8 cellular contexts compared by ENCODE assay signal in genomic region chr5:1799110-1799601, GRCh38. TPM values are rescaled to one million over a fixed set of nuclear protein-coding genes. Genes with fewer than 3 reads are reported as not detected.
DNase-seq lines count a peak whose midpoint lies in the region; ATAC-seq and TF ChIP-seq lines count a peak whose summit lies in the region.

No MANE protein-coding gene starts in this region.

- peak overlapping the region; percentile 90 for H3K9ac ChIP-seq in mesendoderm (ENCODE audit: low read length)

- H3K4ac ChIP-seq in mesendoderm (ENCODE audit: low read depth, low read length), result peak overlapping the region; percentile 94

- DNase-seq in A673 (ENCODE audit: low spot score) (no peak), GM13977 (ENCODE audit: low spot score) (peak; percentile 56), SJSA1 (ENCODE audit: low read depth in 1 of 2, low spot score in 2 of 2) (peak in 1 of 2 experiments; percentile 37), mesendoderm (peak; percentile 36), tibial artery (peak in 1 of 2 donors; percentile 20)
- DNase-seq in NK-92 treated with Interleukin-12 subunit alpha and Interleukin-12 subunit beta, amount 100 ng/mL, for 24 hours (lab: John Stamatoyannopoulos, UW), result no peak

- POLR2A ChIA-PET in A673 (lab: Charles Lee; ENCODE audit: low non-redundant PET), result no interaction called here

- H3K79me1 ChIP-seq in mesendoderm (ENCODE audit: low read length), result peaks cover 25% of the 10 kb centered on the region

- WGBS in ectodermal cell, 2 experiments, result 1 to 2% methylated on average over 35 of the region's 35 CpGs
- no CpG with 5 or more reads among the region's 35 CpGs for WGBS in mesendoderm (ENCODE audit: extremely low coverage, insufficient coverage, low lambda C conversion rate)

- peaks cover 40% of the 10 kb centered on the region for H3K36me3 ChIP-seq in A673 (ENCODE audit: insufficient read depth, low read length, poor library complexity, severe bottlenecking)
- peaks cover 61% of the 10 kb centered on the region for H3K36me3 ChIP-seq in SJSA1
- peaks cover 26% of the 10 kb centered on the region for H3K36me3 ChIP-seq in ectodermal cell (ENCODE audit: control insufficient read depth, insufficient read depth, low read length)
- peaks cover 13% of the 10 kb centered on the region for H3K36me3 ChIP-seq in mesendoderm (ENCODE audit: control insufficient read depth, insufficient read depth, low read length)
- peaks cover 30 to 49% (median 30%) of the 10 kb centered on the region in 3 donors for H3K36me3 ChIP-seq in tibial artery

- peak; percentile 16 for ATAC-seq in HG02973 (IDR thresholded peaks at IDR 0.05; ENCODE audit: unreplicated experiment)

- H3K23ac ChIP-seq in mesendoderm (ENCODE audit: low read length), result no peak overlapping the region

- H3K4me3 ChIP-seq in A673 (ENCODE audit: low read depth, low read length, poor library complexity, severe bottlenecking) (peak overlapping the region; percentile 74), SJSA1 (peak overlapping the region; percentile 92), ectodermal cell (ENCODE audit: insufficient read depth, low read depth, low read length) (peak overlapping the region; percentile 93), mesendoderm (ENCODE audit: low read length) (peak overlapping the region; percentile 74), tibial artery (peak overlapping the region; percentile 58 to 83)

- no peak overlapping the region for H4K8ac ChIP-seq in mesendoderm (ENCODE audit: low read depth, low read length)

- TF ChIP-seq CTCF in A673 (conservative IDR thresholded peaks at IDR 0.05; ENCODE audit: low read depth, low read length) (no peak), GM13977 (IDR thresholded peaks at IDR 0.05; ENCODE audit: extremely low read depth, insufficient read depth, missing control alignments) (peak; percentile 16), tibial artery (IDR thresholded peaks at IDR 0.05) (no peak)

- H3K27ac ChIP-seq in A673 (ENCODE audit: low read depth, low read length, poor library complexity, severe bottlenecking) (peak overlapping the region; percentile 76), SJSA1 (peak overlapping the region; percentile 76), ectodermal cell (ENCODE audit: insufficient read depth, low read depth, low read length, poor library complexity, severe bottlenecking) (no peak overlapping the region), mesendoderm (ENCODE audit: low read depth, low read length) (no peak overlapping the region), tibial artery (peak overlapping the region; percentile 58 to 81)

- no peak overlapping the region for H2BK120ac ChIP-seq in mesendoderm (ENCODE audit: low read depth, low read length)

- CTCF ChIA-PET in A673 (lab: Charles Lee), result no interaction called here

- H3K4me2 ChIP-seq in mesendoderm (ENCODE audit: low read length), result peak overlapping the region; percentile 97

- peak overlapping the region; percentile 10 for H3K18ac ChIP-seq in mesendoderm (ENCODE audit: low read length)

- no peaks in the 10 kb centered on the region for H3K9me3 ChIP-seq in A673 (ENCODE audit: low read depth, low read length, poor library complexity, severe bottlenecking)
- peaks cover 5% of the 10 kb centered on the region; the same call in 1 of the 2 replicates for H3K9me3 ChIP-seq in SJSA1 (replicated peaks)
- H3K9me3 ChIP-seq in ectodermal cell (ENCODE audit: control insufficient read depth, low read length), result no peaks in the 10 kb centered on the region
- no peaks in the 10 kb centered on the region for H3K9me3 ChIP-seq in tibial artery

- no TSS peak for BruUV-seq in A673 (replicated peaks; lab: Mats Ljungman, UMichigan)

- H2AK5ac ChIP-seq in mesendoderm (ENCODE audit: low read length), result no peak overlapping the region

- no peak overlapping the region for H4K5ac ChIP-seq in mesendoderm (ENCODE audit: low read length)

- no peak overlapping the region for H2BK15ac ChIP-seq in mesendoderm (replicated peaks; ENCODE audit: low read depth)

- H3K4me1 ChIP-seq in A673 (ENCODE audit: insufficient read depth, low read length, poor library complexity, severe bottlenecking), result peaks cover 23% of the 10 kb centered on the region
- peaks cover 34% of the 10 kb centered on the region for H3K4me1 ChIP-seq in SJSA1 (replicated peaks)
- peaks cover 9% of the 10 kb centered on the region for H3K4me1 ChIP-seq in ectodermal cell (ENCODE audit: control insufficient read depth, insufficient read depth, low read length)
- H3K4me1 ChIP-seq in mesendoderm (ENCODE audit: control insufficient read depth, low read depth, low read length), result peaks cover 3% of the 10 kb centered on the region
- peaks cover 0 to 32% (median 17%) of the 10 kb centered on the region in 4 donors for H3K4me1 ChIP-seq in tibial artery

- H3K56ac ChIP-seq in mesendoderm (ENCODE audit: low read length), result peak overlapping the region; percentile 97

- no peaks in the 10 kb centered on the region for H3K27me3 ChIP-seq in A673 (replicated peaks; ENCODE audit: insufficient read depth, low read depth, low read length, poor library complexity)
- H3K27me3 ChIP-seq in SJSA1 (replicated peaks), result no peaks in the 10 kb centered on the region
- no peaks in the 10 kb centered on the region for H3K27me3 ChIP-seq in ectodermal cell (ENCODE audit: control insufficient read depth, insufficient read depth, low read length, poor library complexity, severe bottlenecking)
- H3K27me3 ChIP-seq in mesendoderm (ENCODE audit: insufficient read depth, low read length, poor library complexity), result no peaks in the 10 kb centered on the region
- no peaks in the 10 kb centered on the region for H3K27me3 ChIP-seq in tibial artery

- intact Hi-C loops in A673 (cut with micrococcal nuclease; ENCODE audit: unreplicated experiment), result no loop called here
- intact Hi-C loops in tibial artery (cut with DNase I; ENCODE audit: low total_unique reads), result loop anchor here (10.0 kb wide), 2 partner anchors 454 to 1184 kb away; partner anchors contain the start of genes CEP72 and CLPTM1L

- H3K79me2 ChIP-seq in mesendoderm (ENCODE audit: control insufficient read depth, insufficient read depth, low read length), result peaks cover 26% of the 10 kb centered on the region

- H2BK5ac ChIP-seq in mesendoderm (ENCODE audit: low read length), result no peak overlapping the region

- in situ Hi-C loops in GM13977 (cut with MboI; ENCODE audit: low pct_unique_long_range_greater_than_20kb, low sequenced_read_pairs, unreplicated experiment), result no loop called here

RNA-seq across cellular contexts. Expression of gene MRPL36, which starts 0.5 kb away (rescaled TPM):
- 89.5 and 102 TPM in 2 replicates for total RNA-seq in A673 (2021)
- total RNA-seq in SJSA1 (2014; rRNA removed; shearing (Covaris generic)), result 72.8 and 96.3 TPM in 2 replicates
- polyA plus RNA-seq in ectodermal cell (2013, experiment 1 of 4), result 63.0 TPM
- 53.9 TPM for polyA plus RNA-seq in ectodermal cell (2013, experiment 2 of 4)
- 65.8 TPM for polyA plus RNA-seq in ectodermal cell (2013, experiment 3 of 4)
- polyA plus RNA-seq in ectodermal cell (2013, experiment 4 of 4), result 70.6 TPM
- 90.2 TPM for polyA plus RNA-seq in mesendoderm (2013, experiment 1 of 2)
- polyA plus RNA-seq in mesendoderm (2013, experiment 2 of 2), result 88.1 TPM

RNA-seq across cellular contexts. Expression of gene NDUFS6, which starts 2.1 kb away (rescaled TPM):
- total RNA-seq in A673 (2021), result 69.4 and 72.8 TPM in 2 replicates
- total RNA-seq in SJSA1 (2014; rRNA removed; shearing (Covaris generic)), result 131 and 134 TPM in 2 replicates
- 83.7 TPM for polyA plus RNA-seq in ectodermal cell (2013, experiment 1 of 4)
- polyA plus RNA-seq in ectodermal cell (2013, experiment 2 of 4), result 77.0 TPM
- 77.2 TPM for polyA plus RNA-seq in ectodermal cell (2013, experiment 3 of 4)
- 78.0 TPM for polyA plus RNA-seq in ectodermal cell (2013, experiment 4 of 4)
- polyA plus RNA-seq in mesendoderm (2013, experiment 1 of 2), result 176 TPM
- 172 TPM for polyA plus RNA-seq in mesendoderm (2013, experiment 2 of 2)

Comparison
In these comparisons a context has a peak if more than half of its experiments do, and no peak if none do; other contexts are left out.
1. DNase-seq: peak in GM13977 (single experiment) and mesendoderm (single experiment); none in A673 (single experiment) and NK-92 treated with Interleukin-12 subunit alpha and Interleukin-12 subunit beta, amount 100 ng/mL, for 24 hours (single experiment).
2. H3K27ac ChIP-seq: peak in A673 (single experiment), SJSA1 (single experiment) and tibial artery (2 of 2); none in ectodermal cell (single experiment) and mesendoderm (single experiment).
3. Peak in every context shown above with its lines, with median percentiles within 50 percentile points of each other: H3K4me3 ChIP-seq.